ENCODE assay signal across 8 cellular contexts in genomic region chr1:118185083-118185899, GRCh38. TPM values are rescaled to one million over a fixed set of nuclear protein-coding genes. Genes with fewer than 3 reads are reported as not detected.
DNase-seq lines count a peak whose midpoint lies in the region; ATAC-seq and TF ChIP-seq lines count a peak whose summit lies in the region.

Gene SPAG17 (minus strand): TSS chr1:118185228. CDS start chr1:118185157, 71 bp downstream.

- intact Hi-C loops in activated CD4-positive, alpha-beta T cell treated with anti-CD3 and anti-CD28 coated beads, Interleukin-2, amount 10 ng/mL, durations not matched to agents 24 days and 14 days (cut with micrococcal nuclease): no loop called here
- intact Hi-C loops in esophagus squamous epithelium (cut with DNase I): no loop called here

- H3K4me1 ChIP-seq in esophagus squamous epithelium: peaks cover 0 to 20% (median 0%) of the 10 kb centered on the region in 3 donors
- H3K4me1 ChIP-seq in muscle layer of duodenum (ENCODE audit: control insufficient read depth in 1 of 2, insufficient read depth in 2 of 2, low read length in 2 of 2): peaks cover 0 to 5% of the 10 kb centered on the region in 2 donors
- H3K4me1 ChIP-seq in CD8-positive, alpha-beta memory T cell (ENCODE audit: insufficient read depth, low read length): no peaks in the 10 kb centered on the region

- POLR2A ChIA-PET in CD8-positive, alpha-beta memory T cell (lab: Charles Lee): no interaction called here

- peaks cover 2% of the 10 kb centered on the region for H3K4me1 Mint-ChIP-seq in activated CD4-positive, alpha-beta T cell treated with anti-CD3 and anti-CD28 coated beads, Interleukin-2, amount 10 ng/mL, durations not matched to agents 24 days and 14 days
- H3K4me1 Mint-ChIP-seq in CD8-positive, alpha-beta memory T cell: peaks cover 0 to 5% (median 3%) of the 10 kb centered on the region in 3 donors

- TF ChIP-seq CTCF in esophagus squamous epithelium (IDR thresholded peaks at IDR 0.05): no peak

- peaks cover 10% of the 10 kb centered on the region for H3K9me3 Mint-ChIP-seq in activated CD4-positive, alpha-beta T cell treated with anti-CD3 and anti-CD28 coated beads, Interleukin-2, amount 10 ng/mL, durations not matched to agents 24 days and 14 days
- H3K9me3 Mint-ChIP-seq in CD8-positive, alpha-beta memory T cell: peaks cover 0 to 11% (median 6%) of the 10 kb centered on the region in 5 donors

- H3K27me3 Mint-ChIP-seq in activated CD4-positive, alpha-beta T cell treated with anti-CD3 and anti-CD28 coated beads, Interleukin-2, amount 10 ng/mL, durations not matched to agents 24 days and 14 days: peaks cover 3% of the 10 kb centered on the region
- H3K27me3 Mint-ChIP-seq in CD8-positive, alpha-beta memory T cell: peaks cover 10 to 15% of the 10 kb centered on the region in 2 donors

- CTCF ChIA-PET in CD8-positive, alpha-beta memory T cell (lab: Charles Lee): no interaction called here

- H3K27me3 ChIP-seq in esophagus squamous epithelium: no peaks in the 10 kb centered on the region
- H3K27me3 ChIP-seq in muscle layer of duodenum (ENCODE audit: low read depth, low read length): no peaks in the 10 kb centered on the region
- no peaks in the 10 kb centered on the region for H3K27me3 ChIP-seq in CD8-positive, alpha-beta memory T cell (ENCODE audit: insufficient read depth, low read length, poor library complexity, severe bottlenecking)

- no peaks in the 10 kb centered on the region for H3K36me3 Mint-ChIP-seq in activated CD4-positive, alpha-beta T cell treated with anti-CD3 and anti-CD28 coated beads, Interleukin-2, amount 10 ng/mL, durations not matched to agents 24 days and 14 days (ENCODE audit: low read depth)
- no peaks in the 10 kb centered on the region for H3K36me3 Mint-ChIP-seq in CD8-positive, alpha-beta memory T cell

- H3K4me3 ChIP-seq in esophagus squamous epithelium (peak within 1 kb of the TSS; percentile 27 to 60 (median 42)), muscle layer of duodenum (ENCODE audit: low read depth in 1 of 2, low read length in 2 of 2) (peak within 1 kb of the TSS; percentile 51 to 63)
- no peak within 1 kb of the TSS for H3K4me3 ChIP-seq in CD8-positive, alpha-beta memory T cell (ENCODE audit: low read length)

- no peak within 1 kb of the TSS for H3K27ac Mint-ChIP-seq in activated CD4-positive, alpha-beta T cell treated with anti-CD3 and anti-CD28 coated beads, Interleukin-2, amount 10 ng/mL, durations not matched to agents 24 days and 14 days
- no peak within 1 kb of the TSS for H3K27ac Mint-ChIP-seq in CD8-positive, alpha-beta memory T cell

- no peak for TF ChIP-seq POLR2A in esophagus squamous epithelium (IDR thresholded peaks at IDR 0.05)

- no peaks in the 10 kb centered on the region for H3K9me3 ChIP-seq in esophagus squamous epithelium
- H3K9me3 ChIP-seq in muscle layer of duodenum (ENCODE audit: control insufficient read depth in 1 of 2, low read length in 2 of 2): no peaks in the 10 kb centered on the region
- no peaks in the 10 kb centered on the region for H3K9me3 ChIP-seq in CD8-positive, alpha-beta memory T cell (ENCODE audit: low read length)

- H3K27ac ChIP-seq in esophagus squamous epithelium (peak within 1 kb of the TSS in 2 of 4 donors; percentile 2 to 26), muscle layer of duodenum (ENCODE audit: low read length) (no peak within 1 kb of the TSS)
- no peak within 1 kb of the TSS for H3K27ac ChIP-seq in CD8-positive, alpha-beta memory T cell (ENCODE audit: low read depth, low read length)

- DNase-seq in activated CD4-positive, alpha-beta T cell treated with anti-CD3 and anti-CD28 coated beads, Interleukin-2, amount 10 ng/mL, durations not matched to agents 24 days and 14 days: peak; percentile 70
- DNase-seq in activated CD4-positive, alpha-beta T cell treated with anti-CD3 and anti-CD28 coated beads, Interleukin-2, amount 50 U/mL, for 1 hour: no peak
- DNase-seq in OCI-M2 (lab: John Stamatoyannopoulos, UW; ENCODE audit: unreplicated experiment): peak; percentile 24
- no peak for DNase-seq in esophagus squamous epithelium (lab: John Stamatoyannopoulos, UW)
- DNase-seq in CD8-positive, alpha-beta memory T cell: no peak

- peak within 1 kb of the TSS; percentile 32 for H3K4me3 Mint-ChIP-seq in activated CD4-positive, alpha-beta T cell treated with anti-CD3 and anti-CD28 coated beads, Interleukin-2, amount 10 ng/mL, durations not matched to agents 24 days and 14 days
- H3K4me3 Mint-ChIP-seq in CD8-positive, alpha-beta memory T cell: peak within 1 kb of the TSS in 1 of 7 donors; percentile 22

- ATAC-seq in HG02571 (IDR thresholded peaks at IDR 0.05; ENCODE audit: unreplicated experiment) (no peak), GM21423 (IDR thresholded peaks at IDR 0.05; ENCODE audit: unreplicated experiment) (no peak)

- WGBS in esophagus squamous epithelium, 2 donors: 6 to 37% methylated on average over 6 to 22 of the region's 30 CpGs

- H3K36me3 ChIP-seq in esophagus squamous epithelium (no peaks in the 10 kb centered on the region), muscle layer of duodenum (ENCODE audit: control insufficient read depth in 1 of 2, insufficient read depth in 2 of 2, low read length in 2 of 2) (no peaks in the 10 kb centered on the region)
- H3K36me3 ChIP-seq in CD8-positive, alpha-beta memory T cell (ENCODE audit: insufficient read depth, low read length): no peaks in the 10 kb centered on the region

RNA-seq across cellular contexts. Expression of gene SPAG17, which starts in this region (rescaled TPM):
- total RNA-seq in activated CD4-positive, alpha-beta T cell treated with anti-CD3 and anti-CD28 coated beads, Interleukin-2, amount 10 ng/mL, durations not matched to agents 24 days and 14 days: not detected in 2 replicates
- total RNA-seq in esophagus squamous epithelium: 10 to 100 TPM in 3 of 4 donors, 1 to 10 TPM in 1; 8.8 to 20.9 (median 13.8) TPM
- total RNA-seq in CD8-positive, alpha-beta memory T cell: not detected
- polyA plus RNA-seq in CD8-positive, alpha-beta memory T cell: not detected

Comparison
In these comparisons a context has a peak if more than half of its experiments do, and no peak if none do; other contexts are left out.
1. Peak in DNase-seq in activated CD4-positive, alpha-beta T cell treated with anti-CD3 and anti-CD28 coated beads, Interleukin-2, amount 10 ng/mL, durations not matched to agents 24 days and 14 days; RNA of the gene not detected or under 1 TPM.